ENCODE assay signal across 1 cellular context in the genomic region with DNA sequence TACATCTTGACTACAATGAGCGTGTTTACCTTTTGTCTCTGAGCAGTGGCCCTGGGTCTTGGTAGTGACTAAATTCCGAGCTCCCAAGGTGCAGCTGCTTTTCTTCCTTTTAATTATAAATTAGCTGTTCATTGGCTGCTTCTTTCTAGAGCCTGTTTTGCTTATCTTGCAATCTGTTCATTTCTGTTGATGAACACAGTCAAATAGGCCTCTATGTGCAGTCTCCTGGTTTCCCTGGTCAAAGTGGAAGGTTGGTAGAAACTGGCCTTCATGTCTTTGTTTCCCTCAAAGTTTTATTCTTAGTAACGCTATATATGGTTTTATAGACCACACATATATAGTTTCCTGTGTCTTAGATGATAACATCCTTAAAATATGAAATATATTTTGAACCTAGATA.
TF ChIP-seq lines count a peak whose summit lies in the region.

No MANE protein-coding gene starts in this region.

TF ChIP-seq in SK-N-SH, 30 proteins besides CTCF, POLR2A, EP300 and RAD21 (continued from another document):
- TF ChIP-seq TEAD4 (IDR thresholded peaks at IDR 0.05; ENCODE audit: borderline replicate concordance, insufficient read depth) (no peak), YY1 (IDR thresholded peaks at IDR 0.05; ENCODE audit: low read depth) (no peak), ELF1 (IDR thresholded peaks at IDR 0.05) (no peak)
- TF ChIP-seq, protein P1, sequence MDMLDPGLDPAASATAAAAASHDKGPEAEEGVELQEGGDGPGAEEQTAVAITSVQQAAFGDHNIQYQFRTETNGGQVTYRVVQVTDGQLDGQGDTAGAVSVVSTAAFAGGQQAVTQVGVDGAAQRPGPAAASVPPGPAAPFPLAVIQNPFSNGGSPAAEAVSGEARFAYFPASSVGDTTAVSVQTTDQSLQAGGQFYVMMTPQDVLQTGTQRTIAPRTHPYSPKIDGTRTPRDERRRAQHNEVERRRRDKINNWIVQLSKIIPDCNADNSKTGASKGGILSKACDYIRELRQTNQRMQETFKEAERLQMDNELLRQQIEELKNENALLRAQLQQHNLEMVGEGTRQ (IDR thresholded peaks at IDR 0.05; ENCODE audit: borderline replicate concordance, low read depth, low read length), result no peak
- TF ChIP-seq, protein P2, sequence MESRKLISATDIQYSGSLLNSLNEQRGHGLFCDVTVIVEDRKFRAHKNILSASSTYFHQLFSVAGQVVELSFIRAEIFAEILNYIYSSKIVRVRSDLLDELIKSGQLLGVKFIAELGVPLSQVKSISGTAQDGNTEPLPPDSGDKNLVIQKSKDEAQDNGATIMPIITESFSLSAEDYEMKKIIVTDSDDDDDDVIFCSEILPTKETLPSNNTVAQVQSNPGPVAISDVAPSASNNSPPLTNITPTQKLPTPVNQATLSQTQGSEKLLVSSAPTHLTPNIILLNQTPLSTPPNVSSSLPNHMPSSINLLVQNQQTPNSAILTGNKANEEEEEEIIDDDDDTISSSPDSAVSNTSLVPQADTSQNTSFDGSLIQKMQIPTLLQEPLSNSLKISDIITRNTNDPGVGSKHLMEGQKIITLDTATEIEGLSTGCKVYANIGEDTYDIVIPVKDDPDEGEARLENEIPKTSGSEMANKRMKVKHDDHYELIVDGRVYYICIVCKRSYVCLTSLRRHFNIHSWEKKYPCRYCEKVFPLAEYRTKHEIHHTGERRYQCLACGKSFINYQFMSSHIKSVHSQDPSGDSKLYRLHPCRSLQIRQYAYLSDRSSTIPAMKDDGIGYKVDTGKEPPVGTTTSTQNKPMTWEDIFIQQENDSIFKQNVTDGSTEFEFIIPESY (IDR thresholded peaks at IDR 0.05; ENCODE audit: borderline replicate concordance, low read depth), result no peak
